In the genomic region with DNA sequence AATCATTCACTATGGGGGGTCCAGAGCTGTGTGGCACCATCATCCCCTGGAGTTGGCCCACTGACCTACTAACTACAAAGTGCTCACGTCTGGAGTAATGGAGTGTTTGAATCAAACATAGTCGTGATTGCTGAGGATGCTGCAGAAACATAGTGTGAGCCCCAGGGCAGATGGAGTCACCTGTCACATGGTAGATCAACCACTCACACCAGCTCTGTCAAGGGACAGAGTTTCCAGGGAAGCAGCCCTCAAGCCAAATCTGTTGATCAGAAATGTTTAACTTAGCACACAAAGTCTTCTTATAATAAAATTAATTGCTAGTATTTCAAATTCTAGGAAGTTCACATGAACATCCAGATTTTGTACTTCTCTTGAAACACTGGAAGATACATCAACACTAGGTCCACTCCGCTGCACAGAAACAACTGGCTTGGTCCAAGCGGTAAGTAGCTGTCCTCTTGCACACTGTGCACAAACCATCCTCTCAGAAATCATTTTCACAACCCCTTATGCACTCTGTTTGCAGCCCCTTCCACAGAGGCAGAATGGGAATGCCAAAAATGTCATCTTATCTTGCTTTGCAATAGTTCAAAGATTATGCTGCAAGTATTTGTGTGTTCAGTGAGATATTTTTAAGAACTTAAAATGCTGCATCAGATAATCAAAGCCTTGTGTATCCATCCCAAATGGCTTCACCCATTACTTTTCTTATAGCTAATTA, we compare ENCODE assay signal across 19 cellular contexts.
DNase-seq lines count a peak whose midpoint lies in the region; ATAC-seq, FAIRE-seq and TF ChIP-seq lines count a peak whose summit lies in the region.
"Had no signal": no experiment of that assay in that cellular context is flagged by ENCODE, and none has a peak within 500 bp of the region (broad histone marks: within the 10 kb centered on the region; RNA-seq: fewer than 3 reads in every experiment).

No MANE protein-coding gene starts in this region.

- intact Hi-C loops in activated CD4-positive, alpha-beta T cell treated with anti-CD3 and anti-CD28 coated beads, Interleukin-2, amount 10 ng/mL, durations not matched to agents 24 days and 14 days (cut with micrococcal nuclease), result no loop called here

- no peak for DNase-seq in A549 (ENCODE audit: low read depth in 1 of 2, low spot score in 1 of 2)
- DNase-seq in adipocyte (ENCODE audit: low read depth), result peak; percentile 11
- DNase-seq in cardiac muscle cell (ENCODE audit: low read depth in 1 of 2, low spot score in 1 of 2), result peak; percentile 33 to 54
- no peak for DNase-seq in omental fat pad (ENCODE audit: low spot score)
- DNase-seq in activated T-cell treated with anti-CD3 and anti-CD28 coated beads, Interleukin-2, amount 50 U/mL, for 72 hours, result no peak
- no peak for DNase-seq in cerebellar nuclear complex (lab: John Stamatoyannopoulos, UW)
- no peak for DNase-seq in activated CD4-positive, alpha-beta T cell treated with anti-CD3 and anti-CD28 coated beads, Interleukin-2, amount 10 ng/mL, durations not matched to agents 24 days and 14 days
- DNase-seq in A172 (ENCODE audit: low spot score), result no peak
- DNase-seq: activated CD4-positive, CD25-positive, alpha-beta regulatory T cell; activated naive CD8-positive, alpha-beta T cell treated with anti-CD3 and anti-CD28 coated beads, Interleukin-2, amount 10 ng/mL, durations not matched to agents 7 days and 5 days; NCI-H2171 treated with DMSO at 0.1 percent for 48 hours; stimulated activated CD4-positive, alpha-beta T cell treated with anti-CD3 and anti-CD28 coated beads, Interleukin-12 subunit alpha, Interleukin-12 subunit beta, amount 100 ng/mL, for 4 hours; T-helper 2 cell had no signal

- no peak for TF ChIP-seq RAD21 in A549 (conservative IDR thresholded peaks at IDR 0.05 in 1 of 2, IDR thresholded peaks at IDR 0.05 in 1 of 2)

- H3K36me3 ChIP-seq in adipocyte (ENCODE audit: control insufficient read depth, insufficient read depth, low read length, severe bottlenecking) (no peaks in the 10 kb centered on the region), cardiac muscle cell (no peaks in the 10 kb centered on the region)

- no peak overlapping the region for H3K9ac ChIP-seq in adipocyte (ENCODE audit: low read length)

- ATAC-seq in A549, result peak in 1 of 2 experiments; percentile 64; a peak in 3 of 6 replicates
- ATAC-seq in omental fat pad (ENCODE audit: low FRiP score), result peak; percentile 19
- ATAC-seq in activated T-cell treated with anti-CD3 and anti-CD28 coated beads, Interleukin-2, amount 50 U/mL, for 72 hours (replicated peaks in 1 of 2), result no peak
- ATAC-seq: K562 had no signal

- no peaks in the 10 kb centered on the region for H3K36me3 Mint-ChIP-seq in activated T-cell treated with anti-CD3 and anti-CD28 coated beads, Interleukin-2, amount 50 U/mL, for 72 hours (ENCODE audit: insufficient read depth in 2 of 2)
- H3K36me3 Mint-ChIP-seq in activated CD4-positive, alpha-beta T cell treated with anti-CD3 and anti-CD28 coated beads, Interleukin-2, amount 10 ng/mL, durations not matched to agents 24 days and 14 days (ENCODE audit: low read depth), result no peaks in the 10 kb centered on the region
- H3K36me3 Mint-ChIP-seq: activated naive CD8-positive, alpha-beta T cell treated with anti-CD3 and anti-CD28 coated beads, Interleukin-2, amount 10 ng/mL, durations not matched to agents 7 days and 5 days had no signal

- TF ChIP-seq POLR2A in A549 (IDR thresholded peaks at IDR 0.05; ENCODE audit: low read length), result no peak

- TF ChIP-seq CTCF in A549 (IDR thresholded peaks at IDR 0.05), result no peak
- TF ChIP-seq CTCF in cardiac muscle cell (IDR thresholded peaks at IDR 0.05; ENCODE audit: low read depth, low read length), result no peak
- no peak for TF ChIP-seq CTCF in omental fat pad (IDR thresholded peaks at IDR 0.05)

- FAIRE-seq in A549 (lab: Jason Lieb, UNC), result no peak
- FAIRE-seq: K562 had no signal

- H3K9me3 ChIP-seq in A549, result no peaks in the 10 kb centered on the region
- H3K9me3 ChIP-seq in adipocyte (ENCODE audit: control insufficient read depth, low read length), result no peaks in the 10 kb centered on the region
- no peaks in the 10 kb centered on the region for H3K9me3 ChIP-seq in cardiac muscle cell (ENCODE audit: low read depth)

- peak overlapping the region; percentile 12; the same call in 1 of the 3 replicates for H3K4me3 ChIP-seq in A549
- no peak overlapping the region for H3K4me3 ChIP-seq in adipocyte (ENCODE audit: low read length)
- H3K4me3 ChIP-seq in cardiac muscle cell, result no peak overlapping the region
- H3K4me3 ChIP-seq: GM23338, K562 had no signal

- H3K27ac ChIP-seq in A549, result peak overlapping the region; percentile 64 to 71
- H3K27ac ChIP-seq in cardiac muscle cell, result peak overlapping the region; percentile 90
- H3K27ac ChIP-seq: C4-2B had no signal

- no peaks in the 10 kb centered on the region for H3K9me3 Mint-ChIP-seq in activated T-cell treated with anti-CD3 and anti-CD28 coated beads, Interleukin-2, amount 50 U/mL, for 72 hours
- no peaks in the 10 kb centered on the region for H3K9me3 Mint-ChIP-seq in activated CD4-positive, alpha-beta T cell treated with anti-CD3 and anti-CD28 coated beads, Interleukin-2, amount 10 ng/mL, durations not matched to agents 24 days and 14 days
- H3K9me3 Mint-ChIP-seq: activated naive CD8-positive, alpha-beta T cell treated with anti-CD3 and anti-CD28 coated beads, Interleukin-2, amount 10 ng/mL, durations not matched to agents 7 days and 5 days; central memory CD8-positive, alpha-beta T cell; endodermal cell; GM23338 had no signal

- H3K27me3 ChIP-seq in adipocyte (replicated peaks; ENCODE audit: control insufficient read depth, insufficient read depth, low read length) (no peaks in the 10 kb centered on the region), cardiac muscle cell (no peaks in the 10 kb centered on the region)

- 50% methylated on average over 4 of the region's 4 CpGs for WGBS in A549 (ENCODE audit: missing lambda C conversion rate)

- CTCF ChIA-PET in A549 (lab: Yijun Ruan, JAX), result interaction anchor here (0.7 to 2.6 kb wide), 3 partner anchors 17 to 192 kb away, joined by 4 to 10 read pairs (median 6); no protein-coding TSS in a partner anchor

- H3K4me1 Mint-ChIP-seq in activated T-cell treated with anti-CD3 and anti-CD28 coated beads, Interleukin-2, amount 50 U/mL, for 72 hours (ENCODE audit: low read depth), result no peaks in the 10 kb centered on the region
- H3K4me1 Mint-ChIP-seq in activated CD4-positive, alpha-beta T cell treated with anti-CD3 and anti-CD28 coated beads, Interleukin-2, amount 10 ng/mL, durations not matched to agents 24 days and 14 days, result no peaks in the 10 kb centered on the region
- H3K4me1 Mint-ChIP-seq: activated naive CD8-positive, alpha-beta T cell treated with anti-CD3 and anti-CD28 coated beads, Interleukin-2, amount 10 ng/mL, durations not matched to agents 7 days and 5 days; central memory CD8-positive, alpha-beta T cell; endodermal cell had no signal

- H3K4me1 ChIP-seq in A549 (peaks cover 35% of the 10 kb centered on the region), adipocyte (ENCODE audit: control insufficient read depth, insufficient read depth, low read length) (peaks cover 12% of the 10 kb centered on the region), cardiac muscle cell (ENCODE audit: low read depth) (peaks cover 10% of the 10 kb centered on the region)

- no peak for TF ChIP-seq EP300 in A549 (IDR thresholded peaks at IDR 0.05)

- no peak overlapping the region for H3K27ac Mint-ChIP-seq in activated T-cell treated with anti-CD3 and anti-CD28 coated beads, Interleukin-2, amount 50 U/mL, for 72 hours
- H3K27ac Mint-ChIP-seq in activated CD4-positive, alpha-beta T cell treated with anti-CD3 and anti-CD28 coated beads, Interleukin-2, amount 10 ng/mL, durations not matched to agents 24 days and 14 days, result no peak overlapping the region
- H3K27ac Mint-ChIP-seq: activated naive CD8-positive, alpha-beta T cell treated with anti-CD3 and anti-CD28 coated beads, Interleukin-2, amount 10 ng/mL, durations not matched to agents 7 days and 5 days; endodermal cell; GM23338; progenitor cell of endocrine pancreas had no signal

- no peaks in the 10 kb centered on the region for H3K27me3 Mint-ChIP-seq in activated T-cell treated with anti-CD3 and anti-CD28 coated beads, Interleukin-2, amount 50 U/mL, for 72 hours (ENCODE audit: low read depth)
- H3K27me3 Mint-ChIP-seq in activated CD4-positive, alpha-beta T cell treated with anti-CD3 and anti-CD28 coated beads, Interleukin-2, amount 10 ng/mL, durations not matched to agents 24 days and 14 days, result no peaks in the 10 kb centered on the region
- H3K27me3 Mint-ChIP-seq: progenitor cell of endocrine pancreas had no signal

- no peak overlapping the region for H3K4me3 Mint-ChIP-seq in activated T-cell treated with anti-CD3 and anti-CD28 coated beads, Interleukin-2, amount 50 U/mL, for 72 hours
- H3K4me3 Mint-ChIP-seq in activated CD4-positive, alpha-beta T cell treated with anti-CD3 and anti-CD28 coated beads, Interleukin-2, amount 10 ng/mL, durations not matched to agents 24 days and 14 days, result no peak overlapping the region
- H3K4me3 Mint-ChIP-seq: activated naive CD8-positive, alpha-beta T cell treated with anti-CD3 and anti-CD28 coated beads, Interleukin-2, amount 10 ng/mL, durations not matched to agents 7 days and 5 days; central memory CD8-positive, alpha-beta T cell; endodermal cell; GM23338 had no signal

- H3K4me2 ChIP-seq in A549, result peak overlapping the region; percentile 61
- H3K4me2 ChIP-seq: GM23338 had no signal

- POLR2A ChIA-PET in A549 (lab: Yijun Ruan, JAX), result interaction anchor here (1.0 kb wide), 1 partner anchor 9 kb away, joined by 3 read pairs; no protein-coding TSS in a partner anchor

TF ChIP-seq in A549, 52 proteins besides CTCF, POLR2A, EP300 and RAD21:
- no peak for TF ChIP-seq EHMT2 (IDR thresholded peaks at IDR 0.05; ENCODE audit: low read depth)
- no peak for TF ChIP-seq FOXS1 (CRISPR knock-in tag; IDR thresholded peaks at IDR 0.05)
- TF ChIP-seq RFX5 (IDR thresholded peaks at IDR 0.05), result no peak
- TF ChIP-seq TFCP2L1 (CRISPR knock-in tag; IDR thresholded peaks at IDR 0.05), result no peak

Comparison
In these comparisons a context has a peak if more than half of its experiments do, and no peak if none do; other contexts are left out.
1. DNase-seq: peak in adipocyte (single experiment) and cardiac muscle cell (2 of 2); none in A549 (0 of 2), omental fat pad (single experiment), activated T-cell treated with anti-CD3 and anti-CD28 coated beads, Interleukin-2, amount 50 U/mL, for 72 hours (0 of 2), cerebellar nuclear complex (0 of 2), activated CD4-positive, alpha-beta T cell treated with anti-CD3 and anti-CD28 coated beads, Interleukin-2, amount 10 ng/mL, durations not matched to agents 24 days and 14 days (single experiment) and A172 (single experiment).